16 cellular contexts compared by ENCODE assay signal in genomic region chr4:174352405-174352804, GRCh38.
"Had no signal": no experiment of that assay in that cellular context is flagged by ENCODE, and none has a peak within 500 bp of the region (broad histone marks: within the 10 kb centered on the region; RNA-seq: fewer than 3 reads in every experiment).

No MANE protein-coding gene starts in this region.

- H3K36me3 ChIP-seq: breast epithelium, gastrocnemius medialis, stomach, thoracic aorta had no signal

- FAIRE-seq: endometrium had no signal

- H3K9me3 ChIP-seq: gastrocnemius medialis, thoracic aorta had no signal

- H3K4me3 ChIP-seq: breast epithelium, esophagus muscularis mucosa, gastrocnemius medialis, lung, skin epidermis, stomach, thoracic aorta had no signal

- H3K27ac ChIP-seq: breast epithelium, esophagus muscularis mucosa, gastrocnemius medialis, skin epidermis, stomach, thoracic aorta had no signal

- ATAC-seq: activated T-cell treated with anti-CD3 and anti-CD28 coated beads, Interleukin-2, amount 50 U/mL, for 72 hours; naive thymus-derived CD4-positive, alpha-beta T cell had no signal

- DNase-seq: activated CD4-positive, alpha-beta memory T cell treated with anti-CD3 and anti-CD28 coated beads, Interleukin-2, amount 10 ng/mL, durations not matched to agents 7 days and 5 days; activated CD4-positive, alpha-beta T cell treated with anti-CD3 and anti-CD28 coated beads for 1 hour; activated gamma-delta T cell treated with Interleukin-2 at 50 U/mL for 16 hours; activated naive CD8-positive, alpha-beta T cell treated with anti-CD3 and anti-CD28 coated beads for 36 hours; activated T-cell treated with anti-CD3 and anti-CD28 coated beads, Interleukin-2, amount 50 U/mL, for 72 hours; anterior cingulate cortex; gastrocnemius medialis; naive thymus-derived CD4-positive, alpha-beta T cell; stimulated activated CD4-positive, alpha-beta T cell treated with anti-CD3 and anti-CD28 coated beads, Interleukin-4, amount 100 ng/mL, for 4 hours; stomach had no signal

- H3K27me3 ChIP-seq: breast epithelium, esophagus muscularis mucosa, gastrocnemius medialis had no signal

- H3K4me1 ChIP-seq: breast epithelium, esophagus muscularis mucosa, stomach had no signal
